39 cellular contexts compared by ENCODE assay signal in genomic region chr11:44090539-44090938, GRCh38. TPM values are rescaled to one million over a fixed set of nuclear protein-coding genes. Genes with fewer than 3 reads are reported as not detected.
"Had no signal": no experiment of that assay in that cellular context is flagged by ENCODE, and none has a peak within 500 bp of the region (broad histone marks: within the 10 kb centered on the region; RNA-seq: fewer than 3 reads in every experiment).

No MANE protein-coding gene starts in this region.

- H3K27ac ChIP-seq: KMS-11 had no signal

- H3K9ac ChIP-seq: KMS-11 had no signal

- H3K4me3 ChIP-seq: MG63 had no signal

- H3K27me3 ChIP-seq: MG63 had no signal

- DNase-seq: Karpas-422, Kasumi-1, KBM-7, KG1, MG63, MM.1S, MV-4-11, NCI-H1048, NCI-H1092, NCI-H1092 treated with DMSO at 0.1 percent for 48 hours, NCI-H1105, NCI-H1105 treated with DMSO at 0.1 percent for 48 hours, NCI-H1417, NCI-H1417 treated with DMSO at 0.1 percent for 48 hours, NCI-H1436, NCI-H1436 treated with DMSO at 0.1 percent for 48 hours, NCI-H146, NCI-H1694, NCI-H1694 treated with DMSO at 0.1 percent for 48 hours, NCI-H187, NCI-H187 treated with DMSO at 0.1 percent for 48 hours, NCI-H1930, NCI-H2029, NCI-H2029 treated with DMSO at 0.1 percent for 48 hours, NCI-H2081, NCI-H2081 treated with DMSO at 0.1 percent for 48 hours, NCI-H2107, NCI-H2171, NCI-H2171 treated with DMSO at 0.1 percent for 48 hours, NCI-H2227 treated with DMSO at 0.1 percent for 48 hours, NCI-H226, NCI-H345, NCI-H446, NCI-H446 treated with DMSO at 0.1 percent for 48 hours had no signal

- H3K36me3 ChIP-seq: MG63 had no signal

- H3K4me2 ChIP-seq: KMS-11 had no signal

RNA-seq across cellular contexts. Expression of gene ACCSL, which starts 42.8 kb away (rescaled TPM):
- total RNA-seq: LHCN-M2, M059J, MCF 10A, NCI-H460 had no signal
